28 cellular contexts compared by ENCODE assay signal in genomic region chr3:147370316-147370715, GRCh38. TPM values are rescaled to one million over a fixed set of nuclear protein-coding genes. Genes with fewer than 3 reads are reported as not detected.
"Had no signal": no experiment of that assay in that cellular context is flagged by ENCODE, and none has a peak within 500 bp of the region (broad histone marks: within the 10 kb centered on the region; RNA-seq: fewer than 3 reads in every experiment).

No MANE protein-coding gene starts in this region.

- H3K9me3 Mint-ChIP-seq: activated B cell treated with CpG ODN at 0.5 μM for 24 hours; activated CD4-positive, alpha-beta memory T cell treated with anti-CD3 and anti-CD28 coated beads, Interleukin-2, amount 10 ng/mL, durations not matched to agents 7 days and 5 days; activated naive CD8-positive, alpha-beta T cell treated with anti-CD3 and anti-CD28 coated beads for 36 hours; activated T-helper 17 cell treated with anti-CD3 and anti-CD28 coated beads, Interleukin-2, amount 50 U/mL, for 72 hours; endodermal cell had no signal

- H3K4me1 ChIP-seq: foreskin keratinocyte, sigmoid colon had no signal

- H3K4me3 ChIP-seq: lung, ovary, sigmoid colon had no signal

- DNase-seq: activated B cell treated with CpG ODN at 0.5 μM for 24 hours; activated CD4-positive, alpha-beta memory T cell treated with anti-CD3 and anti-CD28 coated beads, Interleukin-2, amount 10 ng/mL, durations not matched to agents 7 days and 5 days; activated CD4-positive, alpha-beta T cell treated with anti-CD3 and anti-CD28 coated beads for 48 hours; activated naive CD4-positive, alpha-beta T cell; activated naive CD8-positive, alpha-beta T cell treated with anti-CD3 and anti-CD28 coated beads for 36 hours; activated T-cell treated with anti-CD3 and anti-CD28 coated beads, Interleukin-2, amount 50 U/mL, for 1 hour; amniotic stem cell; dermis blood vessel endothelial cell; foreskin keratinocyte; glutamatergic neuron; hippocampal formation; islet precursor cell; midbrain; nephron progenitor cell; ovary; sigmoid colon; stimulated activated naive B cell treated with anti-CD40 and anti-IgM and Interleukin-4, amounts not matched to agents 10 μg/mL and 1 μg/mL and 100 μg/mL, for 72 hours; T-cell had no signal

- H3K36me3 Mint-ChIP-seq: activated naive CD8-positive, alpha-beta T cell treated with anti-CD3 and anti-CD28 coated beads for 36 hours; T-cell had no signal

- H3K27me3 ChIP-seq: ovary had no signal

- H3K4me1 Mint-ChIP-seq: activated B cell treated with CpG ODN at 0.5 μM for 24 hours; activated CD4-positive, alpha-beta memory T cell treated with anti-CD3 and anti-CD28 coated beads, Interleukin-2, amount 10 ng/mL, durations not matched to agents 7 days and 5 days; activated naive CD8-positive, alpha-beta T cell treated with anti-CD3 and anti-CD28 coated beads for 36 hours; activated T-helper 17 cell treated with anti-CD3 and anti-CD28 coated beads, Interleukin-2, amount 50 U/mL, for 72 hours; stimulated activated naive B cell treated with anti-CD40 and anti-IgM and Interleukin-4, amounts not matched to agents 10 μg/mL and 1 μg/mL and 100 μg/mL, for 72 hours; T-cell had no signal

- H3K27ac ChIP-seq: epithelial cell of prostate, foreskin keratinocyte, ovary, sigmoid colon, SK-N-MC had no signal

- H3K36me3 ChIP-seq: ovary, sigmoid colon had no signal

- H3K4me3 Mint-ChIP-seq: activated B cell treated with CpG ODN at 0.5 μM for 24 hours; activated CD4-positive, alpha-beta memory T cell treated with anti-CD3 and anti-CD28 coated beads, Interleukin-2, amount 10 ng/mL, durations not matched to agents 7 days and 5 days; activated naive CD8-positive, alpha-beta T cell treated with anti-CD3 and anti-CD28 coated beads for 36 hours; activated T-helper 17 cell treated with anti-CD3 and anti-CD28 coated beads, Interleukin-2, amount 50 U/mL, for 72 hours; endodermal cell; stimulated activated naive B cell treated with anti-CD40 and anti-IgM and Interleukin-4, amounts not matched to agents 10 μg/mL and 1 μg/mL and 100 μg/mL, for 72 hours; T-cell had no signal

- H3K9me3 ChIP-seq: ovary, sigmoid colon had no signal

- ATAC-seq: activated T-helper 17 cell treated with anti-CD3 and anti-CD28 coated beads, Interleukin-2, amount 50 U/mL, for 72 hours; foreskin keratinocyte; left lobe of liver; stimulated activated naive B cell treated with anti-CD40 and anti-IgM and Interleukin-4, amounts not matched to agents 10 μg/mL and 1 μg/mL and 100 μg/mL, for 72 hours; T-cell had no signal

- H3K27ac Mint-ChIP-seq: activated B cell treated with CpG ODN at 0.5 μM for 24 hours; activated CD4-positive, alpha-beta memory T cell treated with anti-CD3 and anti-CD28 coated beads, Interleukin-2, amount 10 ng/mL, durations not matched to agents 7 days and 5 days; activated naive CD8-positive, alpha-beta T cell treated with anti-CD3 and anti-CD28 coated beads for 36 hours; activated T-helper 17 cell treated with anti-CD3 and anti-CD28 coated beads, Interleukin-2, amount 50 U/mL, for 72 hours; endodermal cell; nephron progenitor cell; T-cell had no signal

RNA-seq across cellular contexts. Expression of gene ZIC4, which starts 36.0 kb away (rescaled TPM):
- total RNA-seq: activated B cell treated with CpG ODN at 0.5 μM for 24 hours; activated CD4-positive, alpha-beta memory T cell treated with anti-CD3 and anti-CD28 coated beads, Interleukin-2, amount 10 ng/mL, durations not matched to agents 7 days and 5 days; activated naive CD8-positive, alpha-beta T cell treated with anti-CD3 and anti-CD28 coated beads for 36 hours; activated T-helper 17 cell treated with anti-CD3 and anti-CD28 coated beads, Interleukin-2, amount 50 U/mL, for 72 hours; bronchial epithelial cell; dermis blood vessel endothelial cell; endodermal cell; fibroblast of lung; foreskin keratinocyte; lung; ovary; sigmoid colon; T-cell; ureter had no signal
- polyA plus RNA-seq: fibroblast of lung, foreskin keratinocyte, lung, ovary, sigmoid colon, thymus had no signal

RNA-seq across cellular contexts. Expression of gene ZIC1, which starts 38.8 kb away (rescaled TPM):
- total RNA-seq: activated B cell treated with CpG ODN at 0.5 μM for 24 hours; activated CD4-positive, alpha-beta memory T cell treated with anti-CD3 and anti-CD28 coated beads, Interleukin-2, amount 10 ng/mL, durations not matched to agents 7 days and 5 days; activated naive CD8-positive, alpha-beta T cell treated with anti-CD3 and anti-CD28 coated beads for 36 hours; activated T-helper 17 cell treated with anti-CD3 and anti-CD28 coated beads, Interleukin-2, amount 50 U/mL, for 72 hours; bronchial epithelial cell; dermis blood vessel endothelial cell; endodermal cell; fibroblast of lung; foreskin keratinocyte; lung; sigmoid colon; T-cell; ureter had no signal
- polyA plus RNA-seq: foreskin keratinocyte, sigmoid colon had no signal
